Comparison of ENCODE assay signal across 2 cellular contexts in the genomic region with DNA sequence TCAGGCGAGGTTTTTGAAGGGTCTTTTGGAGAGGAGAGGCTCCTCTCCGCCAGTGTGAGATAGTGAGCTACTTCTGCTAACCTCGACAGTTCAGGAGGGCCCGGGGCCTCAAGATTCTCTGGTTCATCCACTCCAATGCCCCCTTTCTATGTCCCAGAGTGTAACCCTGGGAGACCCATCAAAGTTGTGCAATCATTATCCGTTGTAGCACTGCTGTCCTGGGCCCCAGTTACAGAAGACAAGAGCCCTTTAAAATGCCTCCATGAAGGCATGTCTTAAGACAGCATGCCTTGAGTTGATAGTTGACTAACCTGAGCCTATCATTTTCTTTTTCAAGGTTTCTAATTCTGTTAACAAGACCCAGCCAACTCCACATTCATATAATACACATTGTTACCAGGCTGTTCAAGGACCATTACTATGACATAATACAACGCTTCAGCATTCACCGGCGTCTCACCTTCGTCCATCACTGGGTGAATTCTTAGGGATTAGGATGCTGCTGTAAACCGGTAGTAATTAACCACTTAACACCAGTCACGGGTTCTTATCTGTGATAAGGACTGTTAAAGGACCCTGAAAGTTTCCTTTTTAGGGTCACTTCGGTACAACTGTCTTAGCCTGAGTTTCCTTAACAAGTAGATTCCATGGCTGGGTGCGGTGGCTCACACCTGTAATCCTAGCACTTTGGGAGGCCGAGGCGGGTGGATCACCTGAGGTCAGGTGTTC.
TF ChIP-seq lines count a peak whose summit lies in the region.

No MANE protein-coding gene starts in this region.

TF ChIP-seq in HepG2, 621 proteins besides CTCF, POLR2A, EP300 and RAD21:
- peak; percentile 63 for TF ChIP-seq CEBPB (IDR thresholded peaks at IDR 0.05; ENCODE audit: borderline replicate concordance, low read depth, low read length)
- TF ChIP-seq FOXK1 (CRISPR knock-in tag; IDR thresholded peaks at IDR 0.05; ENCODE audit: borderline replicate concordance, low read depth) = no peak

TF ChIP-seq in H1, 55 proteins besides CTCF, POLR2A, EP300 and RAD21:
- TF ChIP-seq SAP30 (IDR thresholded peaks at IDR 0.05; ENCODE audit: insufficient read depth, insufficient replicate concordance, low read length) (no peak), ZNF274 (IDR thresholded peaks at IDR 0.05; ENCODE audit: borderline replicate concordance, extremely low read depth, low read length) (no peak), RXRA (IDR thresholded peaks at IDR 0.05; ENCODE audit: insufficient read depth, low read depth, low read length) (no peak), FOSL1 (IDR thresholded peaks at IDR 0.05; ENCODE audit: insufficient read depth, low read depth, low read length) (no peak), CHD1 (IDR thresholded peaks at IDR 0.05; ENCODE audit: low read depth, low read length) (no peak), SP4 (IDR thresholded peaks at IDR 0.05; ENCODE audit: low read length) (no peak), PHF8 (conservative IDR thresholded peaks at IDR 0.05; ENCODE audit: low read depth, low read length) (no peak), JUND (IDR thresholded peaks at IDR 0.05; ENCODE audit: low read length) (no peak), CREB1 (IDR thresholded peaks at IDR 0.05) (no peak), SUZ12 (IDR thresholded peaks at IDR 0.05; ENCODE audit: low read length) (no peak), POU5F1 (IDR thresholded peaks at IDR 0.05; ENCODE audit: low read depth, low read length) (no peak), CHD2 (IDR thresholded peaks at IDR 0.05; ENCODE audit: low read length) (no peak), BCL11A (IDR thresholded peaks at IDR 0.05; ENCODE audit: low read depth in 2 of 2, low read length in 2 of 2) (no peak), EGR1 (IDR thresholded peaks at IDR 0.05; ENCODE audit: borderline replicate concordance, low read depth, low read length) (no peak), KDM1A (IDR thresholded peaks at IDR 0.05; ENCODE audit: borderline replicate concordance, low read length) (no peak), POLR2AphosphoS5 (IDR thresholded peaks at IDR 0.05; ENCODE audit: low read depth, low read length) (no peak), KDM4A (IDR thresholded peaks at IDR 0.05; ENCODE audit: low read depth, low read length, severe bottlenecking) (no peak), TAF1 (IDR thresholded peaks at IDR 0.05; ENCODE audit: low read depth, low read length) (no peak), SIX5 (IDR thresholded peaks at IDR 0.05; ENCODE audit: low read depth, low read length) (no peak)
- TF ChIP-seq, protein P1, sequence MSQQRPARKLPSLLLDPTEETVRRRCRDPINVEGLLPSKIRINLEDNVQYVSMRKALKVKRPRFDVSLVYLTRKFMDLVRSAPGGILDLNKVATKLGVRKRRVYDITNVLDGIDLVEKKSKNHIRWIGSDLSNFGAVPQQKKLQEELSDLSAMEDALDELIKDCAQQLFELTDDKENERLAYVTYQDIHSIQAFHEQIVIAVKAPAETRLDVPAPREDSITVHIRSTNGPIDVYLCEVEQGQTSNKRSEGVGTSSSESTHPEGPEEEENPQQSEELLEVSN (IDR thresholded peaks at IDR 0.05) = no peak
